In genomic region chr12:104276192-104277131, GRCh38 we compare ENCODE assay signal across 7 cellular contexts. TPM values are rescaled to one million over a fixed set of nuclear protein-coding genes. Genes with fewer than 3 reads are reported as not detected.
A peak's percentile ranks its signal among the peaks of the same experiment; 100 is the strongest.
DNase-seq lines count a peak whose midpoint lies in the region; ATAC-seq and TF ChIP-seq lines count a peak whose summit lies in the region.

No MANE protein-coding gene starts in this region.

- peak; percentile 44 for DNase-seq in NCI-H2196 treated with DMSO at 0.1 percent for 48 hours (lab: John Stamatoyannopoulos, UW; ENCODE audit: unreplicated experiment)
- DNase-seq in coronary artery (ENCODE audit: low spot score), result no peak
- DNase-seq in stomach, result no peak
- DNase-seq in HEK293T (ENCODE audit: extremely low spot score), result no peak
- no peak for DNase-seq in OCI-M2 (lab: John Stamatoyannopoulos, UW; ENCODE audit: unreplicated experiment)

- no peaks in the 10 kb centered on the region for H3K9me3 ChIP-seq in stomach

- no peak for TF ChIP-seq POLR2A in GM18505 (IDR thresholded peaks at IDR 0.05; ENCODE audit: borderline replicate concordance, extremely low read depth, insufficient read depth, insufficient read length)
- no peak for TF ChIP-seq POLR2A in stomach (IDR thresholded peaks at IDR 0.05)

- H3K27ac ChIP-seq in coronary artery (no peak overlapping the region), stomach (peak overlapping the region; percentile 42 to 77 (median 67))

- TF ChIP-seq CTCF in coronary artery (IDR thresholded peaks at IDR 0.05), result no peak
- TF ChIP-seq CTCF in stomach (IDR thresholded peaks at IDR 0.05), result no peak

- H3K27me3 ChIP-seq in stomach, result no peaks in the 10 kb centered on the region

- POLR2A ChIA-PET in HEK293T (lab: Yijun Ruan, JAX), result interaction anchor here (1.4 kb wide), 1 partner anchor 11 kb away, joined by 11 read pairs; no protein-coding TSS in a partner anchor

- peak; percentile 59 for ATAC-seq in GM18505 (IDR thresholded peaks at IDR 0.05; ENCODE audit: unreplicated experiment)
- peak; percentile 69 for ATAC-seq in HG02678 (IDR thresholded peaks at IDR 0.05; ENCODE audit: unreplicated experiment)

- no peak for TF ChIP-seq EP300 in stomach (IDR thresholded peaks at IDR 0.05)

- H3K36me3 ChIP-seq in stomach, result no peaks in the 10 kb centered on the region

- peaks cover 0 to 35% (median 7%) of the 10 kb centered on the region in 4 donors for H3K4me1 ChIP-seq in stomach

- intact Hi-C loops in stomach (cut with DNase I; ENCODE audit: low total_unique reads), result no loop called here

- WGBS in stomach, 5 donors, result 46 to 69% (median 59%) methylated on average over 9 of the region's 9 CpGs

- H3K4me3 ChIP-seq in coronary artery, result peak overlapping the region; percentile 29
- H3K4me3 ChIP-seq in stomach, result peak overlapping the region; percentile 7 to 20 (median 16)

- CTCF ChIA-PET in HEK293T (lab: Yijun Ruan, JAX), result no interaction called here

TF ChIP-seq in HEK293T, 16 proteins besides CTCF, POLR2A, EP300 and RAD21:
- TF ChIP-seq, protein P1, sequence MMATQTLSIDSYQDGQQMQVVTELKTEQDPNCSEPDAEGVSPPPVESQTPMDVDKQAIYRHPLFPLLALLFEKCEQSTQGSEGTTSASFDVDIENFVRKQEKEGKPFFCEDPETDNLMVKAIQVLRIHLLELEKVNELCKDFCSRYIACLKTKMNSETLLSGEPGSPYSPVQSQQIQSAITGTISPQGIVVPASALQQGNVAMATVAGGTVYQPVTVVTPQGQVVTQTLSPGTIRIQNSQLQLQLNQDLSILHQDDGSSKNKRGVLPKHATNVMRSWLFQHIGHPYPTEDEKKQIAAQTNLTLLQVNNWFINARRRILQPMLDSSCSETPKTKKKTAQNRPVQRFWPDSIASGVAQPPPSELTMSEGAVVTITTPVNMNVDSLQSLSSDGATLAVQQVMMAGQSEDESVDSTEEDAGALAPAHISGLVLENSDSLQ (IDR thresholded peaks at IDR 0.05), result no peak
- TF ChIP-seq TARDBP (IDR thresholded peaks at IDR 0.05) (no peak), L3MBTL2 (conservative IDR thresholded peaks at IDR 0.05) (no peak)

RNA-seq across cellular contexts. Expression of gene EID3, which starts 27.1 kb away (rescaled TPM):
- 10 to 100 TPM; 14.7 to 78.1 (median 26.7) TPM for total RNA-seq in stomach
- 1 to 10 TPM; 1.6 to 2.6 (median 2.3) TPM for polyA plus RNA-seq in stomach

Comparison
In these comparisons a context has a peak if more than half of its experiments do, and no peak if none do; other contexts are left out.
1. H3K27ac ChIP-seq: peak in stomach (5 of 5); none in coronary artery (0 of 2).